ENCODE assay signal across 1 cellular context in the genomic region with DNA sequence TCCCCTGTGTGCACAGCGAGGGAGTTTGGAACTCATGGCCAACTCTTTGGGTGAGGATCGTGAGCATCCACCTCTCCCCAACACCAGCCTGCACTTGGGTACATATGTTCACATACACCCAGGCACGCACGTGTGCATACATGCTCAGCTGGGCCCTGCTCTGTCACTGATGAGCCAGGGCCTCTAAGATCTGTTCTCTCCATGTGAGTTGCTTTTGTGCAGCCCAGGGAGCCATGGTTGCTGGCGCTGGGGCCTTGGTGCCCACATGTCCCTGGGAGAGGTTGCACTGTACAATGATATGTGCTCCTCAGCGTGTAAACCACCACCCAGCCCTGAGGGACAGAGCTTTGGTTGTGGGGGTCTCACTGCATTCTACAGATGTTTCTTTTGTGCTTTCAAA.
TF ChIP-seq lines count a peak whose summit lies in the region.

No MANE protein-coding gene starts in this region.

TF ChIP-seq in SK-N-SH treated with all-trans-retinoic acid at 6 μM for 48 hours, 23 proteins besides CTCF, POLR2A, EP300 and RAD21 (continued from another document):
- no peak for TF ChIP-seq TCF4 (CRISPR knock-in tag; IDR thresholded peaks at IDR 0.05; ENCODE audit: borderline replicate concordance)
- no peak for TF ChIP-seq ISL1 (CRISPR knock-in tag; IDR thresholded peaks at IDR 0.05)
- TF ChIP-seq ZNF565 (CRISPR knock-in tag; conservative IDR thresholded peaks at IDR 0.05; ENCODE audit: low read depth) = no peak
- no peak for TF ChIP-seq ZFP3 (CRISPR knock-in tag; IDR thresholded peaks at IDR 0.05)
- TF ChIP-seq, protein P1, sequence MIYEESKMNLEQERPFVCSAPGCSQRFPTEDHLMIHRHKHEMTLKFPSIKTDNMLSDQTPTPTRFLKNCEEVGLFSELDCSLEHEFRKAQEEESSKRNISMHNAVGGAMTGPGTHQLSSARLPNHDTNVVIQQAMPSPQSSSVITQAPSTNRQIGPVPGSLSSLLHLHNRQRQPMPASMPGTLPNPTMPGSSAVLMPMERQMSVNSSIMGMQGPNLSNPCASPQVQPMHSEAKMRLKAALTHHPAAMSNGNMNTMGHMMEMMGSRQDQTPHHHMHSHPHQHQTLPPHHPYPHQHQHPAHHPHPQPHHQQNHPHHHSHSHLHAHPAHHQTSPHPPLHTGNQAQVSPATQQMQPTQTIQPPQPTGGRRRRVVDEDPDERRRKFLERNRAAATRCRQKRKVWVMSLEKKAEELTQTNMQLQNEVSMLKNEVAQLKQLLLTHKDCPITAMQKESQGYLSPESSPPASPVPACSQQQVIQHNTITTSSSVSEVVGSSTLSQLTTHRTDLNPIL (CRISPR knock-in tag; IDR thresholded peaks at IDR 0.05; ENCODE audit: low read depth) = no peak
- TF ChIP-seq RARB (CRISPR knock-in tag; IDR thresholded peaks at IDR 0.05) = no peak
- TF ChIP-seq ZNF70 (CRISPR knock-in tag; IDR thresholded peaks at IDR 0.05) = no peak
